In genomic region chr2:236210536-236210935, GRCh38 we compare ENCODE assay signal across 23 cellular contexts. TPM values are rescaled to one million over a fixed set of nuclear protein-coding genes. Genes with fewer than 3 reads are reported as not detected.
A peak's percentile ranks its signal among the peaks of the same experiment; 100 is the strongest.
DNase-seq lines count a peak whose midpoint lies in the region; ATAC-seq and FAIRE-seq lines count a peak whose summit lies in the region.
"Had no signal": no experiment of that assay in that cellular context is flagged by ENCODE, and none has a peak within 500 bp of the region (broad histone marks: within the 10 kb centered on the region; RNA-seq: fewer than 3 reads in every experiment).

No MANE protein-coding gene starts in this region.

- H3K79me2 ChIP-seq in mesendoderm (ENCODE audit: control insufficient read depth, insufficient read depth, low read length), result no peaks in the 10 kb centered on the region

- no peak for FAIRE-seq in GM19239 (lab: Jason Lieb, UNC)

- DNase-seq in COLO668 (lab: John Stamatoyannopoulos, UW; ENCODE audit: unreplicated experiment), result peak; percentile 29
- peak; percentile 1 for DNase-seq in DMS53 treated with DMSO at 0.1 percent for 48 hours (lab: John Stamatoyannopoulos, UW; ENCODE audit: unreplicated experiment)
- peak; percentile 5 for DNase-seq in NCI-H69 (lab: John Stamatoyannopoulos, UW)
- peak; percentile 23 for DNase-seq in mesendoderm
- DNase-seq in GM19239 (ENCODE audit: insufficient read length, low spot score), result no peak
- DNase-seq: CD4-positive, CD25-positive, alpha-beta regulatory T cell; COR-L47; H7; HFFc6; NCI-H1105; NCI-H146; NCI-H2081; NCI-H446 treated with DMSO at 0.1 percent for 48 hours; NCI-H748 treated with DMSO at 0.1 percent for 48 hours; RPMI8226; SHP77; SW 1271; T-helper 17 cell had no signal

- H3K79me1 ChIP-seq in mesendoderm (ENCODE audit: low read length), result no peaks in the 10 kb centered on the region

- H4K5ac ChIP-seq in mesendoderm (ENCODE audit: low read length), result no peak overlapping the region

- no peaks in the 10 kb centered on the region for H3K27me3 ChIP-seq in mesendoderm (ENCODE audit: insufficient read depth, low read length, poor library complexity)

- ATAC-seq in HG02588 (IDR thresholded peaks at IDR 0.05; ENCODE audit: unreplicated experiment) (no peak), HG03045 (IDR thresholded peaks at IDR 0.05; ENCODE audit: unreplicated experiment) (no peak), HG02763 (IDR thresholded peaks at IDR 0.05; ENCODE audit: unreplicated experiment) (no peak)
- ATAC-seq: T-helper 17 cell had no signal

- no peak overlapping the region for H2AK5ac ChIP-seq in mesendoderm (ENCODE audit: low read length)

- H3K56ac ChIP-seq in mesendoderm (ENCODE audit: low read length), result no peak overlapping the region

- H3K4ac ChIP-seq in mesendoderm (ENCODE audit: low read depth, low read length), result no peak overlapping the region

- H2BK5ac ChIP-seq in mesendoderm (ENCODE audit: low read length), result no peak overlapping the region

- no peak overlapping the region for H4K8ac ChIP-seq in mesendoderm (ENCODE audit: low read depth, low read length)

- H3K9ac ChIP-seq in mesendoderm (ENCODE audit: low read length), result no peak overlapping the region

- H2BK15ac ChIP-seq in mesendoderm (replicated peaks; ENCODE audit: low read depth), result no peak overlapping the region

- no peak overlapping the region for H3K18ac ChIP-seq in mesendoderm (ENCODE audit: low read length)

- H3K4me2 ChIP-seq in mesendoderm (ENCODE audit: low read length), result no peak overlapping the region
- H3K4me2 ChIP-seq: PC-9 had no signal

- WGBS in mesendoderm (ENCODE audit: extremely low coverage, insufficient coverage, low lambda C conversion rate), result no CpG with 5 or more reads among the region's 8 CpGs

- H3K36me3 ChIP-seq in mesendoderm (ENCODE audit: control insufficient read depth, insufficient read depth, low read length), result no peaks in the 10 kb centered on the region

- no peak overlapping the region for H3K4me3 ChIP-seq in mesendoderm (ENCODE audit: low read length)
- H3K4me3 ChIP-seq: PC-9 had no signal

- no peak overlapping the region for H2BK120ac ChIP-seq in mesendoderm (ENCODE audit: low read depth, low read length)

- no peaks in the 10 kb centered on the region for H3K4me1 ChIP-seq in mesendoderm (ENCODE audit: control insufficient read depth, low read depth, low read length)

- no peak overlapping the region for H3K23ac ChIP-seq in mesendoderm (ENCODE audit: low read length)

- H3K27ac ChIP-seq in mesendoderm (ENCODE audit: low read depth, low read length), result no peak overlapping the region
- H3K27ac ChIP-seq: PC-9 had no signal

RNA-seq across cellular contexts. Expression of gene GBX2, which starts 42.4 kb away (rescaled TPM):
- polyA plus RNA-seq in mesendoderm (2013, experiment 1 of 2), result 1.2 TPM
- polyA plus RNA-seq in mesendoderm (2013, experiment 2 of 2), result 1.3 TPM
- polyA plus RNA-seq: CD4-positive, CD25-positive, alpha-beta regulatory T cell had no signal

RNA-seq across cellular contexts. Expression of gene ASB18, which starts 53.7 kb away (rescaled TPM):
- not detected for polyA plus RNA-seq in mesendoderm (2013, experiment 1 of 2)
- polyA plus RNA-seq in mesendoderm (2013, experiment 2 of 2), result not detected
- polyA plus RNA-seq: BJ; CD4-positive, CD25-positive, alpha-beta regulatory T cell had no signal
